ENCODE assay signal across 19 cellular contexts in genomic region chr11:62922189-62922589, GRCh38. TPM values are rescaled to one million over a fixed set of nuclear protein-coding genes. Genes with fewer than 3 reads are reported as not detected.
A peak's percentile ranks its signal among the peaks of the same experiment; 100 is the strongest.
DNase-seq lines count a peak whose midpoint lies in the region; ATAC-seq and TF ChIP-seq lines count a peak whose summit lies in the region.
"Had no signal": no experiment of that assay in that cellular context is flagged by ENCODE, and none has a peak within 500 bp of the region (broad histone marks: within the 10 kb centered on the region; RNA-seq: fewer than 3 reads in every experiment).

No MANE protein-coding gene starts in this region.

- H3K27ac ChIP-seq in Panc1 (ENCODE audit: low read length) (no peak overlapping the region), endodermal cell (ENCODE audit: low read depth, low read length) (no peak overlapping the region), parathyroid adenoma (peak overlapping the region; percentile 15), tibial nerve (no peak overlapping the region)
- H3K27ac ChIP-seq: heart left ventricle, SJCRH30, transverse colon had no signal

- no peaks in the 10 kb centered on the region for H3K9me3 Mint-ChIP-seq in T-helper 2 cell treated with Interferon-gamma antibody and Interleukin-4, amounts not matched to agents 5 μg/mL and 100 μg/mL, for 36 hours
- H3K9me3 Mint-ChIP-seq in endodermal cell = no peaks in the 10 kb centered on the region

- peaks cover 7% of the 10 kb centered on the region for H3K4me1 Mint-ChIP-seq in T-helper 2 cell treated with Interferon-gamma antibody and Interleukin-4, amounts not matched to agents 5 μg/mL and 100 μg/mL, for 36 hours (ENCODE audit: low read depth)
- H3K4me1 Mint-ChIP-seq in endodermal cell = peaks cover 12% of the 10 kb centered on the region

- 0 out of 2 replicates have a peak, but pooled peaks cover 2% of the 10 kb centered on the region for H3K27me3 ChIP-seq in Panc1 (ENCODE audit: control insufficient read depth, insufficient read depth, low read length)
- H3K27me3 ChIP-seq in endodermal cell (ENCODE audit: control insufficient read depth, insufficient read depth, low read length, poor library complexity, severe bottlenecking) = peaks cover 54% of the 10 kb centered on the region
- H3K27me3 ChIP-seq in parathyroid adenoma (ENCODE audit: control insufficient read depth, insufficient read depth, low read length) = no peaks in the 10 kb centered on the region
- peaks cover 0 to 68% of the 10 kb centered on the region in 2 donors for H3K27me3 ChIP-seq in tibial nerve

- H3K9me3 ChIP-seq in Panc1 (ENCODE audit: control insufficient read depth, insufficient read depth, low read depth, low read length) (no peaks in the 10 kb centered on the region), endodermal cell (ENCODE audit: control insufficient read depth, low read length) (no peaks in the 10 kb centered on the region), parathyroid adenoma (ENCODE audit: control insufficient read depth, low read length) (no peaks in the 10 kb centered on the region), tibial nerve (peaks cover 0 to 8% (median 0%) of the 10 kb centered on the region in 4 donors)
- H3K9me3 ChIP-seq: heart left ventricle, SJCRH30, transverse colon had no signal

- no peaks in the 10 kb centered on the region for H3K36me3 Mint-ChIP-seq in T-helper 2 cell treated with Interferon-gamma antibody and Interleukin-4, amounts not matched to agents 5 μg/mL and 100 μg/mL, for 36 hours (ENCODE audit: low read depth)
- H3K36me3 Mint-ChIP-seq in endodermal cell (ENCODE audit: low read depth) = no peaks in the 10 kb centered on the region

- H3K4me2 ChIP-seq in parathyroid adenoma (ENCODE audit: low read length) = no peak overlapping the region

- H3K4me1 ChIP-seq in Panc1 (ENCODE audit: control insufficient read depth, insufficient read depth, low read length) (peaks cover 7% of the 10 kb centered on the region; the same call in 1 of the 2 replicates), endodermal cell (ENCODE audit: control insufficient read depth, insufficient read depth, low read length) (peaks cover 4% of the 10 kb centered on the region), parathyroid adenoma (peaks cover 5% of the 10 kb centered on the region), tibial nerve (peaks cover 0 to 48% (median 26%) of the 10 kb centered on the region in 4 donors)
- H3K4me1 ChIP-seq: SJCRH30 had no signal

- H3K27ac Mint-ChIP-seq in T-helper 2 cell treated with Interferon-gamma antibody and Interleukin-4, amounts not matched to agents 5 μg/mL and 100 μg/mL, for 36 hours = no peak overlapping the region
- H3K27ac Mint-ChIP-seq in endodermal cell = no peak overlapping the region

- no peak overlapping the region for H3K4me3 ChIP-seq in Panc1 (ENCODE audit: low read depth in 2 of 2, low read length in 2 of 2)
- H3K4me3 ChIP-seq in endodermal cell (ENCODE audit: low read length) = no peak overlapping the region
- no peak overlapping the region for H3K4me3 ChIP-seq in parathyroid adenoma (ENCODE audit: low read depth, low read length)
- H3K4me3 ChIP-seq in tibial nerve = no peak overlapping the region
- H3K4me3 ChIP-seq: heart left ventricle, SJCRH30 had no signal

- TF ChIP-seq POLR2A in tibial nerve (IDR thresholded peaks at IDR 0.05) = no peak

- H3K9ac ChIP-seq in endodermal cell (ENCODE audit: extremely low read depth, low read length, poor library complexity, severe bottlenecking) (no peak overlapping the region), parathyroid adenoma (no peak overlapping the region)

- POLR2A ChIA-PET in Panc1 (lab: Charles Lee) = interaction anchor here (0.5 kb wide), 1 partner anchor 1308 kb away, joined by 6 read pairs; the partner anchor contains the start of gene DNAJC4

- H3K4me3 Mint-ChIP-seq in T-helper 2 cell treated with Interferon-gamma antibody and Interleukin-4, amounts not matched to agents 5 μg/mL and 100 μg/mL, for 36 hours = peak overlapping the region; percentile 39
- no peak overlapping the region for H3K4me3 Mint-ChIP-seq in endodermal cell

- no peak overlapping the region for H2AFZ ChIP-seq in parathyroid adenoma

- in situ Hi-C loops in Panc1 (cut with HindIII; ENCODE audit: low pct_unique_long_range_greater_than_20kb, low sequenced_read_pairs) = no loop called here

- WGBS in endodermal cell (ENCODE audit: insufficient coverage in 1 of 2, insufficient read length in 1 of 2), 2 experiments = 68 to 88% methylated on average over 3 to 4 of the region's 4 CpGs
- 57 to 71% methylated on average over 1 to 4 of the region's 4 CpGs for WGBS in tibial nerve, 2 donors

- H3K36me3 ChIP-seq in Panc1 (ENCODE audit: control insufficient read depth, insufficient read depth, low read length) = no peaks in the 10 kb centered on the region
- no peaks in the 10 kb centered on the region for H3K36me3 ChIP-seq in endodermal cell (ENCODE audit: control insufficient read depth, insufficient read depth, low read length)
- no peaks in the 10 kb centered on the region for H3K36me3 ChIP-seq in parathyroid adenoma (ENCODE audit: control insufficient read depth, insufficient read depth, low read length)
- no peaks in the 10 kb centered on the region for H3K36me3 ChIP-seq in tibial nerve
- H3K36me3 ChIP-seq: heart left ventricle, SJCRH30, transverse colon had no signal

- TF ChIP-seq EP300 in tibial nerve (IDR thresholded peaks at IDR 0.05) = no peak

- no peak for DNase-seq in T-helper 2 cell treated with Interferon-gamma antibody and Interleukin-4, amounts not matched to agents 5 μg/mL and 100 μg/mL, for 36 hours (ENCODE audit: low spot score)
- no peak for DNase-seq in T-helper 2 cell
- DNase-seq in Panc1 (ENCODE audit: low read depth, low spot score) = no peak
- DNase-seq in endodermal cell = peak; percentile 54
- DNase-seq in tibial nerve (ENCODE audit: low spot score in 2 of 2) = no peak
- no peak for DNase-seq in hippocampal formation (lab: John Stamatoyannopoulos, UW)
- DNase-seq: ACHN; activated T-cell treated with anti-CD3 and anti-CD28 coated beads, Interleukin-2, amount 50 U/mL, for 1 hour; DMS153; effector memory CD4-positive, alpha-beta T cell; KBM-7; NCI-H748 treated with DMSO at 0.1 percent for 48 hours; SJCRH30 had no signal

- intact Hi-C loops in Panc1 (cut with micrococcal nuclease; ENCODE audit: unreplicated experiment) = no loop called here

- TF ChIP-seq CTCF in Panc1 (IDR thresholded peaks at IDR 0.05) = no peak
- no peak for TF ChIP-seq CTCF in endodermal cell (conservative IDR thresholded peaks at IDR 0.05)
- TF ChIP-seq CTCF in parathyroid adenoma (IDR thresholded peaks at IDR 0.05) = no peak
- no peak for TF ChIP-seq CTCF in tibial nerve (IDR thresholded peaks at IDR 0.05)

- ATAC-seq in Panc1 (peak; percentile 29), GM21528 (IDR thresholded peaks at IDR 0.05; ENCODE audit: low FRiP score, unreplicated experiment) (no peak)

- H3K27me3 Mint-ChIP-seq in T-helper 2 cell treated with Interferon-gamma antibody and Interleukin-4, amounts not matched to agents 5 μg/mL and 100 μg/mL, for 36 hours (ENCODE audit: low read depth) = peaks cover 67% of the 10 kb centered on the region
- H3K27me3 Mint-ChIP-seq in endodermal cell (ENCODE audit: insufficient read depth) = peaks cover 72% of the 10 kb centered on the region

- CTCF ChIA-PET in Panc1 (lab: Charles Lee) = interaction anchor here (0.6 to 1.1 kb wide), 2 partner anchors 16 to 102 kb away, joined by 3 to 4 read pairs; no protein-coding TSS in a partner anchor

- H3K79me2 ChIP-seq in parathyroid adenoma = no peaks in the 10 kb centered on the region

- no TSS peak for BruUV-seq in Panc1 (replicated peaks; lab: Mats Ljungman, UMichigan)

RNA-seq across cellular contexts. Expression of gene CHRM1, which starts 1.0 kb away (rescaled TPM):
- total RNA-seq in Panc1 (2021; ENCODE audit: unreplicated experiment) (not detected), endodermal cell (not detected), tibial nerve (not detected)
- not detected for polyA plus RNA-seq in Panc1 (2012; ENCODE audit: insufficient read length)
- 0.07 TPM for polyA plus RNA-seq in endodermal cell (2013, experiment 1 of 2)
- polyA plus RNA-seq in endodermal cell (2013, experiment 2 of 2) = 0.21 TPM
- total RNA-seq: liver, osteoblast, SJCRH30 had no signal
- polyA plus RNA-seq: heart left ventricle, liver had no signal

RNA-seq across cellular contexts. Expression of gene SLC3A2, which starts 41.5 kb away (rescaled TPM):
- 184 TPM for total RNA-seq in Panc1 (2021; ENCODE audit: unreplicated experiment)
- 426 TPM for polyA plus RNA-seq in Panc1 (2012; ENCODE audit: insufficient read length)
- total RNA-seq in endodermal cell = 100 to 1,000 TPM; 438 to 488 TPM
- polyA plus RNA-seq in endodermal cell (2013, experiment 1 of 2) = 216 TPM
- polyA plus RNA-seq in endodermal cell (2013, experiment 2 of 2) = 179 TPM
- total RNA-seq in tibial nerve = 100 to 1,000 TPM; 108 to 148 (median 133) TPM
